In genomic region chr7:117116221-117116620, GRCh38 we compare ENCODE assay signal across 16 cellular contexts.
DNase-seq lines count a peak whose midpoint lies in the region; ATAC-seq and TF ChIP-seq lines count a peak whose summit lies in the region.
"Had no signal": no experiment of that assay in that cellular context is flagged by ENCODE, and none has a peak within 500 bp of the region (broad histone marks: within the 10 kb centered on the region; RNA-seq: fewer than 3 reads in every experiment).

No MANE protein-coding gene starts in this region.

- no peaks in the 10 kb centered on the region for H3K36me3 ChIP-seq in OCI-LY7 (ENCODE audit: insufficient read depth, low read length)
- H3K36me3 ChIP-seq: HAP-1 had no signal

- no peaks in the 10 kb centered on the region for H3K9me3 ChIP-seq in OCI-LY7 (ENCODE audit: low read length)
- H3K9me3 ChIP-seq: HAP-1 had no signal

- BruUV-seq in OCI-LY7 (replicated peaks; lab: Mats Ljungman, UMichigan), result no TSS peak

- H3K4me2 ChIP-seq in OCI-LY7 (ENCODE audit: low read length), result no peak overlapping the region

- H3K27ac ChIP-seq in OCI-LY7 (ENCODE audit: low read depth, low read length, poor library complexity, severe bottlenecking), result no peak overlapping the region
- H3K27ac ChIP-seq: GM23248 had no signal

- POLR2A ChIA-PET in OCI-LY7 (lab: Charles Lee), result interaction anchor here (0.6 kb wide), 1 partner anchor 66 kb away, joined by 3 read pairs; no protein-coding TSS in a partner anchor

- intact Hi-C loops in OCI-LY7 (cut with micrococcal nuclease; ENCODE audit: unreplicated experiment), result no loop called here

- CTCF ChIA-PET in OCI-LY7 (lab: Charles Lee; ENCODE audit: unreplicated experiment), result no interaction called here

- no peaks in the 10 kb centered on the region; the same call in 1 of the 2 replicates for H4K20me1 ChIP-seq in OCI-LY7 (ENCODE audit: insufficient read depth, low read length)

- ATAC-seq in GM21825 (IDR thresholded peaks at IDR 0.05; ENCODE audit: unreplicated experiment) (no peak), HG02973 (IDR thresholded peaks at IDR 0.05; ENCODE audit: unreplicated experiment) (no peak)
- ATAC-seq: GM12878 had no signal

- no peak for TF ChIP-seq CTCF in OCI-LY7 (conservative IDR thresholded peaks at IDR 0.05; ENCODE audit: low read length)

- H3K4me3 ChIP-seq in OCI-LY7 (ENCODE audit: low read depth, low read length, poor library complexity, severe bottlenecking), result no peak overlapping the region
- H3K4me3 ChIP-seq: GM12878, GM23248, HAP-1 had no signal

- no peak overlapping the region for H2AFZ ChIP-seq in OCI-LY7 (ENCODE audit: low read length)
- H2AFZ ChIP-seq: GM23248 had no signal

- peak; percentile 75 for DNase-seq in DMS 273 treated with DMSO at 0.1 percent for 48 hours (lab: John Stamatoyannopoulos, UW)
- DNase-seq in NCI-H1694 (lab: John Stamatoyannopoulos, UW), result peak; percentile 58
- peak; percentile 76 for DNase-seq in NCI-H2171 treated with DMSO at 0.1 percent for 48 hours (lab: John Stamatoyannopoulos, UW)
- peak; percentile 61 to 71 for DNase-seq in cerebellar nuclear complex (lab: John Stamatoyannopoulos, UW)
- no peak for DNase-seq in OCI-LY7 (ENCODE audit: low spot score)
- DNase-seq in NCI-H128 (lab: John Stamatoyannopoulos, UW; ENCODE audit: unreplicated experiment), result no peak
- DNase-seq: CD4-positive, CD25-positive, alpha-beta regulatory T cell; CD8-positive, alpha-beta memory T cell; COR-L47; DMS153; DMS79; GM23248 had no signal

- no peaks in the 10 kb centered on the region for H3K4me1 ChIP-seq in OCI-LY7 (ENCODE audit: insufficient read depth, low read length, poor library complexity, severe bottlenecking)
- H3K4me1 ChIP-seq: HAP-1 had no signal

- no peaks in the 10 kb centered on the region for H3K9me2 ChIP-seq in OCI-LY7 (ENCODE audit: insufficient read depth, low read length)

- no peaks in the 10 kb centered on the region for H3K79me2 ChIP-seq in OCI-LY7 (ENCODE audit: insufficient read depth, low read depth, low read length)

Comparison
In these comparisons a context has a peak if more than half of its experiments do, and no peak if none do; other contexts are left out.
1. DNase-seq: peak in DMS 273 treated with DMSO at 0.1 percent for 48 hours (single experiment), NCI-H1694 (single experiment), NCI-H2171 treated with DMSO at 0.1 percent for 48 hours (single experiment) and cerebellar nuclear complex (2 of 2); none in OCI-LY7 (single experiment) and NCI-H128 (single experiment).